Comparison of ENCODE assay signal across 10 cellular contexts in genomic region chr7:130149575-130150139, GRCh38. TPM values are rescaled to one million over a fixed set of nuclear protein-coding genes. Genes with fewer than 3 reads are reported as not detected.
DNase-seq lines count a peak whose midpoint lies in the region; ATAC-seq, FAIRE-seq and TF ChIP-seq lines count a peak whose summit lies in the region.
"Had no signal": no experiment of that assay in that cellular context is flagged by ENCODE, and none has a peak within 500 bp of the region (broad histone marks: within the 10 kb centered on the region; RNA-seq: fewer than 3 reads in every experiment).

No MANE protein-coding gene starts in this region.

- H3K4me3 ChIP-seq in smooth muscle cell (no peak overlapping the region), testis (no peak overlapping the region)

- no peak overlapping the region for H2AFZ ChIP-seq in smooth muscle cell (ENCODE audit: low read depth)

- H3K36me3 ChIP-seq in smooth muscle cell (ENCODE audit: low read depth) (no peaks in the 10 kb centered on the region), testis (ENCODE audit: low read depth, missing control alignments) (no peaks in the 10 kb centered on the region)

- no peaks in the 10 kb centered on the region for H3K79me2 ChIP-seq in smooth muscle cell (ENCODE audit: low read depth)

- H3K4me3 Mint-ChIP-seq in nephron progenitor cell, result no peak overlapping the region

- no peaks in the 10 kb centered on the region for H3K9me3 ChIP-seq in smooth muscle cell (replicated peaks; ENCODE audit: low read depth)
- no peaks in the 10 kb centered on the region for H3K9me3 ChIP-seq in testis

- H3K9ac ChIP-seq in smooth muscle cell (ENCODE audit: low read depth), result no peak overlapping the region

- H3K9me3 Mint-ChIP-seq in nephron progenitor cell, result no peaks in the 10 kb centered on the region

- 96% methylated on average over 14 of the region's 14 CpGs for WGBS in smooth muscle cell (ENCODE audit: low lambda C conversion rate)
- WGBS in testis, 2 donors, result 76 to 82% methylated on average over 9 to 14 of the region's 14 CpGs

- no peak for DNase-seq in GM18507 (ENCODE audit: extremely low spot score, insufficient read length, low read depth)
- DNase-seq in NCI-H345 (lab: John Stamatoyannopoulos, UW), result peak; percentile 80
- DNase-seq in nephron progenitor cell, result no peak
- DNase-seq in erythroblast (lab: John Stamatoyannopoulos, UW), result no peak
- DNase-seq in smooth muscle cell (lab: John Stamatoyannopoulos, UW; ENCODE audit: unreplicated experiment), result no peak
- no peak for DNase-seq in ecto neural progenitor cell (ENCODE audit: low spot score)
- DNase-seq in testis, result no peak
- DNase-seq: effector memory CD4-positive, alpha-beta T cell had no signal

- H3K27me3 ChIP-seq in smooth muscle cell (ENCODE audit: low read depth) (no peaks in the 10 kb centered on the region), testis (no peaks in the 10 kb centered on the region)

- TF ChIP-seq POLR2A in erythroblast (IDR thresholded peaks at IDR 0.05; ENCODE audit: low read length) (no peak), testis (IDR thresholded peaks at IDR 0.05) (no peak)

- no peaks in the 10 kb centered on the region for H3K36me3 Mint-ChIP-seq in nephron progenitor cell (ENCODE audit: low read depth)

- no peak for TF ChIP-seq CTCF in nephron progenitor cell (IDR thresholded peaks at IDR 0.05)
- TF ChIP-seq CTCF in smooth muscle cell (IDR thresholded peaks at IDR 0.05; ENCODE audit: borderline replicate concordance, insufficient read depth, poor library complexity, severe bottlenecking), result no peak
- TF ChIP-seq CTCF in testis (IDR thresholded peaks at IDR 0.05), result no peak

- no peaks in the 10 kb centered on the region for H3F3A ChIP-seq in smooth muscle cell (ENCODE audit: low read depth)

- peak; percentile 60 for ATAC-seq in HG02623 (IDR thresholded peaks at IDR 0.05; ENCODE audit: unreplicated experiment)

- H3K4me1 Mint-ChIP-seq in nephron progenitor cell, result peaks cover 49% of the 10 kb centered on the region

- H3K27ac ChIP-seq in smooth muscle cell (ENCODE audit: low read depth), result no peak overlapping the region
- no peak overlapping the region for H3K27ac ChIP-seq in testis
- H3K27ac ChIP-seq: RWPE1 had no signal

- H3K4me1 ChIP-seq in smooth muscle cell (ENCODE audit: low read depth) (peaks cover 3% of the 10 kb centered on the region), testis (peaks cover 12% of the 10 kb centered on the region)

- no peaks in the 10 kb centered on the region for H4K20me1 ChIP-seq in smooth muscle cell (ENCODE audit: low read depth)

- peak overlapping the region; percentile 66 for H3K27ac Mint-ChIP-seq in nephron progenitor cell

- intact Hi-C loops in testis (cut with DNase I; ENCODE audit: low total_unique reads), result no loop called here

- H3K4me2 ChIP-seq in smooth muscle cell, result no peak overlapping the region

- H3K27me3 Mint-ChIP-seq in nephron progenitor cell (ENCODE audit: low read depth, poor library complexity), result no peaks in the 10 kb centered on the region

- peak; percentile 73 for FAIRE-seq in GM18507 (lab: Jason Lieb, UNC)

RNA-seq across cellular contexts. Expression of gene TMEM209, which starts 55.5 kb away (rescaled TPM):
- total RNA-seq in smooth muscle cell, result 20.3 and 23.0 TPM in 2 replicates
- polyA plus RNA-seq in smooth muscle cell, result 15.1 and 18.2 TPM in 2 replicates
- 10 to 100 TPM; 28.4 to 37.5 TPM for total RNA-seq in testis
- 33.8 TPM for polyA plus RNA-seq in testis (ENCODE audit: insufficient read depth, low read depth, low replicate concordance)

RNA-seq across cellular contexts. Expression of gene SSMEM1, which starts 58.0 kb away (rescaled TPM):
- total RNA-seq in smooth muscle cell (not detected in 2 replicates), testis (10 to 100 TPM; 17.8 to 34.8 TPM)
- polyA plus RNA-seq in smooth muscle cell (not detected in 2 replicates), testis (ENCODE audit: insufficient read depth, low read depth, low replicate concordance) (61.0 TPM)

Comparison
In these comparisons a context has a peak if more than half of its experiments do, and no peak if none do; other contexts are left out.
1. RNA of gene SSMEM1, which starts 58.0 kb away (total RNA-seq): 17.8 to 34.8 TPM in testis; not detected in smooth muscle cell; every median in the first group is over 10 times any median in the second.